8 cellular contexts compared by ENCODE assay signal in the genomic region with DNA sequence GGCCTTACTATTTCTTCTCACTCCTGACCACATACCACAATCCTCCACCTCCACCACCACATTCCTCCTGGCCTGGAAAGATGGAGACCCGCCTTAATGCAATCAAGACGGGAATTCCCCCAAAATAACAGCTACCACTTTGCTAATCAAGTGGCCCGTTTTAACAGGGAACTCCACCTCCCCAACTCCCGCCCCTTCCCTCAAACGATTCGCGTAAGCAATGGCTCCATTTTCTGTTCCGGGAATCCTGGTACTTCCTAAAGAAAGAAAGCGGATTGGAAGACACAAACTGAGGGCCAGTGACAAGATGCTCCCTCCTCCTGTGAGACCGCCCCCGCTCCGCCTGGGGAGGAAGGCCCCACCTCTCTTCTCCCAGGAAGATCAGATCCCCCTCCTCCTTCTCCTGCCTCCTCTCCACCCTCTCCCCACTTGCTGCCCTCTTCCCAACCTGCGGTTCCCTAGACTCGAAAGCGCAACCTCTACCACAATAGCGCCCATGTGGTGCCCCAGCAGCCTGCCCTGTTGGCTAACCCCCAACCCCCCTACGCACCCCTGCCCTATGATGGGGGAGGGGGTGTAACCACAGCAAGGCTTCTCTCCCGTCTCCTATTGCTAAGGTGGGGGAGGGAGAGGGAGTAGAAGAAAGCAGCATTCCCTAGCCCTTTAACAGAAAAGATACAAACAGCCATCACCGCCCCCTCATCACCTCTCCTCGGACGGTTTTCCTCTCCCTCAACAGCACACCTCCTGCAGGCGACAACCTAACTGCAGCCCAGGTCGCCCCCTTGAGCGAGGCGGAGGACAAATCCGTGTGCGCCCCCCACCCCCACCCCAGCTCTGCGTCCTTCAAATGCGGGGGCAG. TPM values are rescaled to one million over a fixed set of nuclear protein-coding genes. Genes with fewer than 3 reads are reported as not detected.
DNase-seq lines count a peak whose midpoint lies in the region; ATAC-seq and TF ChIP-seq lines count a peak whose summit lies in the region.

No MANE protein-coding gene starts in this region.

- H3K4me1 ChIP-seq in ACC112 (ENCODE audit: control insufficient read depth, insufficient read depth, low read length, unreplicated experiment) = peaks cover 9% of the 10 kb centered on the region

- DNase-seq in GM06990 (ENCODE audit: extremely low read depth, insufficient read length) (no peak), HS-5 (ENCODE audit: low read depth) (peak; percentile 83), NOMO-1 (lab: John Stamatoyannopoulos, UW; ENCODE audit: unreplicated experiment in 2 of 2) (peak; percentile 65 to 70), left cardiac atrium (peak; percentile 87), osteocyte (ENCODE audit: extremely low spot score, unreplicated experiment) (peak; percentile 95)

- H3K4me3 Mint-ChIP-seq in osteocyte (ENCODE audit: unreplicated experiment) = peak overlapping the region; percentile 99

- peak overlapping the region; percentile 97 for H3K27ac Mint-ChIP-seq in osteocyte (ENCODE audit: unreplicated experiment)

- peak overlapping the region; percentile 87 for H2AFZ ChIP-seq in ACC112 (ENCODE audit: low read length, unreplicated experiment)

- H3K36me3 Mint-ChIP-seq in osteocyte (ENCODE audit: unreplicated experiment) = peaks cover 2% of the 10 kb centered on the region

- H3K27me3 ChIP-seq in ACC112 (ENCODE audit: insufficient read depth, low read length) (no peaks in the 10 kb centered on the region), GM06990 (replicated peaks; ENCODE audit: control insufficient read depth, insufficient read depth, low read length) (no peaks in the 10 kb centered on the region)

- H3K9me3 Mint-ChIP-seq in osteocyte (ENCODE audit: unreplicated experiment) = no peaks in the 10 kb centered on the region

- H3K27ac ChIP-seq in ACC112 (ENCODE audit: low read depth, low read length) (peak overlapping the region; percentile 30; the same call in 1 of the 2 replicates), angular gyrus (ENCODE audit: low read depth, low read length) (peak overlapping the region; percentile 81)

- H3K36me3 ChIP-seq in ACC112 (ENCODE audit: insufficient read depth, low read length) (peaks cover 12% of the 10 kb centered on the region; the same call in 1 of the 2 replicates), GM06990 (ENCODE audit: control insufficient read depth, insufficient read depth, low read length) (peaks cover 1% of the 10 kb centered on the region; the same call in 1 of the 2 replicates)

- peaks cover 48% of the 10 kb centered on the region for H3K79me2 ChIP-seq in ACC112 (ENCODE audit: control insufficient read depth, insufficient read depth, low read length, unreplicated experiment)

- peak; percentile 90 to 93 for ATAC-seq in left cardiac atrium
- ATAC-seq in GM21526 (IDR thresholded peaks at IDR 0.05; ENCODE audit: low FRiP score, unreplicated experiment) = no peak

- peaks cover 11% of the 10 kb centered on the region for H3K27me3 Mint-ChIP-seq in osteocyte (ENCODE audit: unreplicated experiment)

- intact Hi-C loops in left cardiac atrium (cut with DNase I) = no loop called here

- H3K4me3 ChIP-seq in ACC112 (ENCODE audit: low read depth, low read length) (peak overlapping the region; percentile 81), GM06990 (replicated peaks; ENCODE audit: low read depth, low read length) (peak overlapping the region; percentile 80)

- H3K4me1 Mint-ChIP-seq in osteocyte (ENCODE audit: unreplicated experiment) = peaks cover 23% of the 10 kb centered on the region

- TF ChIP-seq CTCF in GM06990 (IDR thresholded peaks at IDR 0.05; ENCODE audit: insufficient read depth, low read length, poor library complexity, severe bottlenecking) (no peak), osteocyte (IDR thresholded peaks at IDR 0.05) (no peak)

RNA-seq across cellular contexts. Expression of gene ARF3, which starts 0.8 kb away (rescaled TPM):
- total RNA-seq in left cardiac atrium (10 to 100 TPM; 72.2 to 90.5 TPM), osteocyte (138 and 144 TPM in 2 replicates)

RNA-seq across cellular contexts. Expression of gene WNT10B, which starts 15.0 kb away (rescaled TPM):
- total RNA-seq in left cardiac atrium (1 to 10 TPM in 1 of 2 donors, under 1 TPM in 1; 0.65 to 1.0 TPM), osteocyte (not detected in 2 replicates)

RNA-seq across cellular contexts. Expression of gene WNT1, which starts 21.6 kb away (rescaled TPM):
- total RNA-seq in left cardiac atrium = not detected
- not detected in 2 replicates for total RNA-seq in osteocyte

RNA-seq across cellular contexts. Expression of gene FKBP11, which starts 31.2 kb away (rescaled TPM):
- 10 to 100 TPM; 14.5 to 25.0 TPM for total RNA-seq in left cardiac atrium
- total RNA-seq in osteocyte = 16.2 and 16.4 TPM in 2 replicates

RNA-seq across cellular contexts. Expression of gene DDN, which starts 42.7 kb away (rescaled TPM):
- total RNA-seq in left cardiac atrium (under 1 TPM; 0.29 to 0.84 TPM), osteocyte (0.08 and 0.26 TPM in 2 replicates)
